Comparison of ENCODE assay signal across 7 cellular contexts in genomic region chrX:146906166-146906565, GRCh38.
"Had no signal": no experiment of that assay in that cellular context is flagged by ENCODE, and none has a peak within 500 bp of the region (broad histone marks: within the 10 kb centered on the region; RNA-seq: fewer than 3 reads in every experiment).

No MANE protein-coding gene starts in this region.

- H3K36me3 Mint-ChIP-seq: IgD-negative memory B cell had no signal

- H3K27me3 Mint-ChIP-seq: IgD-negative memory B cell had no signal

- H3K27ac ChIP-seq: HL-60 had no signal

- DNase-seq: IMR-90, KBM-7 had no signal

- H3K4me1 Mint-ChIP-seq: IgD-negative memory B cell had no signal

- ATAC-seq: HepG2, K562 had no signal

- H3K27ac Mint-ChIP-seq: IgD-negative memory B cell had no signal

- FAIRE-seq: HepG2, HTR-8/SVneo, K562 had no signal

- H3K4me3 Mint-ChIP-seq: IgD-negative memory B cell had no signal

- H3K4me3 ChIP-seq: K562 had no signal
